In the genomic region with DNA sequence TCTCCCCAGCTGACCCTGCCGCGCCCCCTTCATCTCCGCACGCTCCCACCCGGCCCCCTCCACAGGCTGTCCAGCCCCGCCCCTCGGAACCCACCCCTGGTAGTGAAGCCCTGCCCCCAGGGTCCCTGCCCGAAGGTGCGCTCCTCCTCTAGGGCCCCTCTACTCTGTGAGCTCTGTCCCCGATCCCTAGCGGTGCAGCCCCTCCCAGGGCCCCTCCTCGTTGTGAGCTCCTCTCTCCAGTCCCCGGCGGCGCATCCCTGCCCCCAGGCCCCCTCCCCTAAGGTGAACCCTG, we compare ENCODE assay signal across 8 cellular contexts. TPM values are rescaled to one million over a fixed set of nuclear protein-coding genes. Genes with fewer than 3 reads are reported as not detected.
DNase-seq lines count a peak whose midpoint lies in the region; ATAC-seq and TF ChIP-seq lines count a peak whose summit lies in the region.

No MANE protein-coding gene starts in this region.

- H3K27me3 ChIP-seq in effector memory CD4-positive, alpha-beta T cell (replicated peaks; ENCODE audit: control insufficient read depth, insufficient read depth, low read length, poor library complexity, severe bottlenecking) = peaks cover 5% of the 10 kb centered on the region
- H3K27me3 ChIP-seq in muscle layer of colon (ENCODE audit: control insufficient read depth in 1 of 2, insufficient read depth in 2 of 2, low read length in 2 of 2) (peaks cover 16 to 20% of the 10 kb centered on the region in 2 donors), upper lobe of right lung (peaks cover 23% of the 10 kb centered on the region)

- peak; percentile 48 to 50 for ATAC-seq in activated T-cell treated with anti-CD3 and anti-CD28 coated beads, Interleukin-2, amount 50 U/mL, for 72 hours (replicated peaks in 1 of 2)
- peak; percentile 38 for ATAC-seq in upper lobe of right lung

- peaks cover 2% of the 10 kb centered on the region in 2 donors for H3K9me3 Mint-ChIP-seq in activated T-cell treated with anti-CD3 and anti-CD28 coated beads, Interleukin-2, amount 50 U/mL, for 72 hours

- peaks cover 16% of the 10 kb centered on the region for H3K4me1 Mint-ChIP-seq in activated T-cell treated with anti-CD3 and anti-CD28 coated beads, Interleukin-2, amount 50 U/mL, for 72 hours (ENCODE audit: low read depth)

- no peak overlapping the region for H3K27ac ChIP-seq in effector memory CD4-positive, alpha-beta T cell (ENCODE audit: insufficient read depth, low read length, poor library complexity, severe bottlenecking)
- H3K27ac ChIP-seq in muscle layer of colon (ENCODE audit: low read depth, low read length) (no peak overlapping the region), upper lobe of right lung (no peak overlapping the region)

- H3K4me1 ChIP-seq in effector memory CD4-positive, alpha-beta T cell (ENCODE audit: control insufficient read depth, insufficient read depth, low read length, poor library complexity, severe bottlenecking) = peaks cover 11% of the 10 kb centered on the region
- H3K4me1 ChIP-seq in muscle layer of colon (ENCODE audit: insufficient read depth, low read length) = peaks cover 5% of the 10 kb centered on the region
- peaks cover 7% of the 10 kb centered on the region for H3K4me1 ChIP-seq in upper lobe of right lung

- H3K9me3 ChIP-seq in effector memory CD4-positive, alpha-beta T cell (ENCODE audit: control insufficient read depth, low read length) = no peaks in the 10 kb centered on the region
- H3K9me3 ChIP-seq in muscle layer of colon (ENCODE audit: low read length) = no peaks in the 10 kb centered on the region
- H3K9me3 ChIP-seq in upper lobe of right lung = no peaks in the 10 kb centered on the region

- DNase-seq in activated T-cell treated with anti-CD3 and anti-CD28 coated beads, Interleukin-2, amount 50 U/mL, for 72 hours = no peak
- no peak for DNase-seq in activated T-cell treated with anti-CD3 and anti-CD28 coated beads, Interleukin-2, amount 50 U/mL, for 1 hour
- no peak for DNase-seq in effector memory CD4-positive, alpha-beta T cell
- DNase-seq in upper lobe of right lung = peak; percentile 63
- DNase-seq in HuH-7 (ENCODE audit: low spot score) = no peak
- DNase-seq in retina = no peak
- no peak for DNase-seq in NCI-H446 (lab: John Stamatoyannopoulos, UW)

- H3K27me3 Mint-ChIP-seq in activated T-cell treated with anti-CD3 and anti-CD28 coated beads, Interleukin-2, amount 50 U/mL, for 72 hours (ENCODE audit: low read depth) = peaks cover 28% of the 10 kb centered on the region

- peak overlapping the region; percentile 70 to 71 for H3K4me3 Mint-ChIP-seq in activated T-cell treated with anti-CD3 and anti-CD28 coated beads, Interleukin-2, amount 50 U/mL, for 72 hours

- no peak for TF ChIP-seq CTCF in upper lobe of right lung (IDR thresholded peaks at IDR 0.05)

- peak overlapping the region; percentile 59 for H3K4me3 ChIP-seq in effector memory CD4-positive, alpha-beta T cell (ENCODE audit: insufficient read depth, low read depth, low read length, poor library complexity, severe bottlenecking)
- peak overlapping the region; percentile 43 to 44 for H3K4me3 ChIP-seq in muscle layer of colon (ENCODE audit: low read depth in 1 of 2, low read length in 2 of 2)
- H3K4me3 ChIP-seq in upper lobe of right lung = peak overlapping the region; percentile 58

- no peak overlapping the region for H3K9ac ChIP-seq in muscle layer of colon (ENCODE audit: low read length)

- intact Hi-C loops in upper lobe of right lung (cut with DNase I) = no loop called here

- peaks cover 2 to 3% of the 10 kb centered on the region in 2 donors for H3K36me3 Mint-ChIP-seq in activated T-cell treated with anti-CD3 and anti-CD28 coated beads, Interleukin-2, amount 50 U/mL, for 72 hours (ENCODE audit: insufficient read depth in 2 of 2)

- no peak overlapping the region for H3K27ac Mint-ChIP-seq in activated T-cell treated with anti-CD3 and anti-CD28 coated beads, Interleukin-2, amount 50 U/mL, for 72 hours

- H3K36me3 ChIP-seq in effector memory CD4-positive, alpha-beta T cell (ENCODE audit: control insufficient read depth, insufficient read depth, low read length) = no peaks in the 10 kb centered on the region
- H3K36me3 ChIP-seq in muscle layer of colon (ENCODE audit: insufficient read depth, low read length) (no peaks in the 10 kb centered on the region), upper lobe of right lung (no peaks in the 10 kb centered on the region)

RNA-seq across cellular contexts. Expression of gene CFAP90, which starts 0.7 kb away (rescaled TPM):
- not detected for total RNA-seq in activated T-cell treated with anti-CD3 and anti-CD28 coated beads, Interleukin-2, amount 50 U/mL, for 72 hours
- total RNA-seq in upper lobe of right lung = 0.93 TPM

RNA-seq across cellular contexts. Expression of gene FASTKD3, which starts 18.6 kb away (rescaled TPM):
- 10 to 100 TPM in 1 of 2 donors, 1 to 10 TPM in 1; 8.5 to 12.3 TPM for total RNA-seq in activated T-cell treated with anti-CD3 and anti-CD28 coated beads, Interleukin-2, amount 50 U/mL, for 72 hours
- total RNA-seq in upper lobe of right lung = 8.0 TPM

RNA-seq across cellular contexts. Expression of gene MTRR, which starts 18.8 kb away (rescaled TPM):
- 10 to 100 TPM; 65.0 to 67.6 TPM for total RNA-seq in activated T-cell treated with anti-CD3 and anti-CD28 coated beads, Interleukin-2, amount 50 U/mL, for 72 hours
- 116 TPM for total RNA-seq in upper lobe of right lung
